ENCODE assay signal across 14 cellular contexts in the genomic region with DNA sequence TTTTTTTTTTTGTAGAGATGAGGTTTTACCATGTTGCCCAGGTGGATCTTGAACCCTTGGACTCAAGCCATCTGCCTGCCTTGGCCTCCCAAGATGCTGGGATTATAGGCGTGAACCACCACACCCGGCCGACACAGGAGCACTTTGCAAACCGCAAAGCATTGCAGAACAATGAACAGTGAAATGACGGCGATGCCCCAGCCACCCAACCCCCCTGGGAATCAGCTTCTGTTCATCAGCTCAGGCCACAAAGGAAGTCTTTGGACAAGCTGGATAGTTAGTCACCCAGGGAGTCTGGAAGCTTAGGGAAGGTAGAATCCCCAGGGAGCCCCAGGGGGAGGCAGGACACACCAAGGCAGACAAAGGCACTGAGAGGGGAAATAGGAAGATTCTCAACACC. TPM values are rescaled to one million over a fixed set of nuclear protein-coding genes. Genes with fewer than 3 reads are reported as not detected.
DNase-seq lines count a peak whose midpoint lies in the region; ATAC-seq and TF ChIP-seq lines count a peak whose summit lies in the region.
"Not testable (repeated sequence)": the region's sequence is repeated elsewhere in the genome, so short reads cannot be mapped to it uniquely, and the experiment has no call there.
"Had no signal": no experiment of that assay in that cellular context is flagged by ENCODE, and none has a peak within 500 bp of the region (broad histone marks: within the 10 kb centered on the region; RNA-seq: fewer than 3 reads in every experiment).

No MANE protein-coding gene starts in this region.

- H3K27me3 ChIP-seq in Peyer's patch, transverse colon: not testable (repeated sequence)

- not testable (repeated sequence) for H3K4me1 Mint-ChIP-seq in WTC11

- CTCF ChIA-PET in WTC11 (lab: Charles Lee) = not testable (repeated sequence)

- H3K27me3 Mint-ChIP-seq in WTC11 (ENCODE audit: low read depth) = not testable (repeated sequence)

- H3K36me3 Mint-ChIP-seq in WTC11 = not testable (repeated sequence)

- H3K27ac ChIP-seq in Peyer's patch = not testable (repeated sequence)
- peak overlapping the region in 2 of 4 donors; percentile 20 to 59 for H3K27ac ChIP-seq in transverse colon

- H3K4me3 ChIP-seq in HFF-Myc (replicated peaks; ENCODE audit: low read depth, low read length); NB4 (ENCODE audit: low read depth, low read length); Peyer's patch; transverse colon: not testable (repeated sequence)

- DNase-seq in DMS153 (lab: John Stamatoyannopoulos, UW) = peak; percentile 26
- DNase-seq in HFF-Myc (ENCODE audit: extremely low read depth, low read depth) = peak; percentile 22
- DNase-seq in NB4 (ENCODE audit: low read depth) = peak; percentile 99
- DNase-seq in Peyer's patch = peak in 2 of 3 donors; percentile 57 to 59
- not testable (repeated sequence) for DNase-seq in WTC11 (ENCODE audit: low spot score)
- peak; percentile 22 for DNase-seq in dermis blood vessel endothelial cell
- DNase-seq in islet precursor cell = peak; percentile 87
- DNase-seq in transverse colon = peak; percentile 83

- H3K27ac Mint-ChIP-seq in WTC11 = not testable (repeated sequence)

- ATAC-seq in WTC11 = not testable (repeated sequence)

- in situ Hi-C loops in transverse colon (cut with MboI; ENCODE audit: low pct_ligation_motif_present in 1 of 4, low pct_unique_long_range_greater_than_20kb in 1 of 4, low sequenced_read_pairs in 3 of 4) = not testable (repeated sequence)

- not testable (repeated sequence) for H3K9me3 Mint-ChIP-seq in WTC11

- not testable (repeated sequence) for H3K9me3 ChIP-seq in Peyer's patch, transverse colon

- intact Hi-C loops in transverse colon (cut with DNase I; ENCODE audit: low total_unique reads) = not testable (repeated sequence)

- not testable (repeated sequence) for H3K4me3 Mint-ChIP-seq in WTC11

- TF ChIP-seq POLR2A in NB4 (IDR thresholded peaks at IDR 0.05; ENCODE audit: extremely low read depth, insufficient read length); Peyer's patch (IDR thresholded peaks at IDR 0.05); transverse colon (IDR thresholded peaks at IDR 0.05): not testable (repeated sequence)

- H3K4me1 ChIP-seq in Peyer's patch, transverse colon: not testable (repeated sequence)

- WGBS in transverse colon (ENCODE audit: low coverage in 1 of 2), 2 donors = 52% methylated on average over 6 of the region's 6 CpGs; no CpG with 5 or more reads in 1 of the 2 donors

- not testable (repeated sequence) for TF ChIP-seq CTCF in HFF-Myc (IDR thresholded peaks at IDR 0.05; ENCODE audit: low read depth, low read length, missing control alignments); NB4 (IDR thresholded peaks at IDR 0.05; ENCODE audit: low read depth, low read length); Peyer's patch (IDR thresholded peaks at IDR 0.05); WTC11 (IDR thresholded peaks at IDR 0.05); transverse colon (IDR thresholded peaks at IDR 0.05)

- not testable (repeated sequence) for H3K36me3 ChIP-seq in Peyer's patch, transverse colon

- POLR2A ChIA-PET in WTC11 (lab: Charles Lee) = interaction anchor here (0.6 kb wide), 1 partner anchor 112 kb away, joined by 3 read pairs; no protein-coding TSS in a partner anchor

- TF ChIP-seq EP300 in transverse colon (IDR thresholded peaks at IDR 0.05; ENCODE audit: low read depth) = not testable (repeated sequence)

TF ChIP-seq in WTC11, 78 proteins besides CTCF, POLR2A, EP300 and RAD21:
- TF ChIP-seq ZNF423 (CRISPR knock-in tag; IDR thresholded peaks at IDR 0.05) = peak; percentile 54

RNA-seq across cellular contexts. Expression of gene CCL24, which starts 16.1 kb away (rescaled TPM):
- total RNA-seq in Peyer's patch = 10 to 100 TPM; 13.1 to 48.7 (median 26.3) TPM
- not detected in 3 replicates for total RNA-seq in WTC11 (2021)
- not detected in 2 replicates for total RNA-seq in dermis blood vessel endothelial cell
- total RNA-seq in transverse colon = 1 to 10 TPM in 3 of 4 donors, not detected in 1; 1.8 to 6.0 (median 2.2) TPM
- total RNA-seq: activated CD4-positive, alpha-beta memory T cell treated with anti-CD3 and anti-CD28 coated beads for 36 hours; fibroblast of lung; kidney epithelial cell; naive thymus-derived CD8-positive, alpha-beta T cell; thyroid gland had no signal

RNA-seq across cellular contexts. Expression of gene RHBDD2, which starts 49.2 kb away (rescaled TPM):
- total RNA-seq in Peyer's patch (10 to 100 TPM; 35.5 to 76.9 (median 57.6) TPM), WTC11 (2021) (31.4 to 35.5 TPM (median 34.3 TPM) in 3 replicates), dermis blood vessel endothelial cell (15.3 and 18.1 TPM in 2 replicates), transverse colon (10 to 100 TPM; 44.9 to 79.7 (median 63.7) TPM)

RNA-seq across cellular contexts. Expression of gene CCL26, which starts 57.6 kb away (rescaled TPM):
- not detected for total RNA-seq in Peyer's patch
- 9.8 to 19.5 TPM (median 18.5 TPM) in 3 replicates for total RNA-seq in WTC11 (2021)
- not detected in 2 replicates for total RNA-seq in dermis blood vessel endothelial cell
- total RNA-seq in transverse colon = not detected
- total RNA-seq: activated B cell treated with CpG ODN at 0.5 μM for 24 hours; kidney epithelial cell; naive thymus-derived CD8-positive, alpha-beta T cell; thyroid gland had no signal
